ENCODE assay signal across 14 cellular contexts in genomic region chr1:85372683-85373446, GRCh38.
DNase-seq lines count a peak whose midpoint lies in the region; ATAC-seq and TF ChIP-seq lines count a peak whose summit lies in the region.
"Had no signal": no experiment of that assay in that cellular context is flagged by ENCODE, and none has a peak within 500 bp of the region (broad histone marks: within the 10 kb centered on the region; RNA-seq: fewer than 3 reads in every experiment).

No MANE protein-coding gene starts in this region.

- H3K4me2 ChIP-seq in fibroblast of lung (ENCODE audit: extremely low read depth, insufficient read depth, low read length) = no peak overlapping the region

- peak; percentile 49 for DNase-seq in EH (ENCODE audit: low read depth)
- peak; percentile 44 for DNase-seq in SK-N-DZ (ENCODE audit: low spot score)
- peak; percentile 53 to 60 for DNase-seq in fibroblast of lung (ENCODE audit: low read depth in 2 of 2)
- DNase-seq in non-pigmented ciliary epithelial cell (ENCODE audit: low read depth) = peak; percentile 23
- DNase-seq in NCI-H187 (lab: John Stamatoyannopoulos, UW) = no peak
- DNase-seq in SJCRH30 = no peak
- DNase-seq: activated naive CD4-positive, alpha-beta T cell; stimulated activated naive CD4-positive, alpha-beta T cell; uterus had no signal

- H3K9ac ChIP-seq in fibroblast of lung (ENCODE audit: insufficient read depth, low read length) = no peak overlapping the region
- H3K9ac ChIP-seq: BLaER1 treated with 17β-estradiol and CSF1 and Interleukin-3, amounts not matched to agents 10 nM and 100 nM had no signal

- H3K79me2 ChIP-seq in fibroblast of lung (ENCODE audit: control insufficient read depth, insufficient read depth, low read length) = peaks cover 29% of the 10 kb centered on the region

- H3K4me1 ChIP-seq in fibroblast of lung (ENCODE audit: control insufficient read depth, extremely low read depth, insufficient read depth, low read length) = peaks cover 18% of the 10 kb centered on the region
- H3K4me1 ChIP-seq in SJCRH30 = peaks cover 18% of the 10 kb centered on the region

- H2AFZ ChIP-seq in fibroblast of lung (ENCODE audit: low read length) = no peak overlapping the region

- H3K4me3 ChIP-seq in fibroblast of lung (replicated peaks in 1 of 4; ENCODE audit: control extremely low read depth in 1 of 4, insufficient read depth in 1 of 4, low read depth in 3 of 4, low read length in 4 of 4) (no peak overlapping the region), SJCRH30 (no peak overlapping the region)
- H3K4me3 ChIP-seq: BLaER1 treated with 17β-estradiol and CSF1 and Interleukin-3, amounts not matched to agents 10 nM and 100 nM; esophagus muscularis mucosa; right atrium auricular region; uterus had no signal

- no peaks in the 10 kb centered on the region for H3K36me3 ChIP-seq in fibroblast of lung (ENCODE audit: control insufficient read depth, insufficient read depth, low read length)
- H3K36me3 ChIP-seq in SJCRH30 = no peaks in the 10 kb centered on the region
- H3K36me3 ChIP-seq: BLaER1 treated with 17β-estradiol and CSF1 and Interleukin-3, amounts not matched to agents 10 nM and 100 nM; esophagus muscularis mucosa; right atrium auricular region; uterus had no signal

- ATAC-seq in GM18867 (IDR thresholded peaks at IDR 0.05; ENCODE audit: unreplicated experiment) (no peak), HG03469 (IDR thresholded peaks at IDR 0.05; ENCODE audit: unreplicated experiment) (no peak)

- H3K9me3 ChIP-seq in fibroblast of lung (ENCODE audit: control insufficient read depth, insufficient read depth, low read depth, low read length) = no peaks in the 10 kb centered on the region
- no peaks in the 10 kb centered on the region for H3K9me3 ChIP-seq in SJCRH30 (replicated peaks)
- H3K9me3 ChIP-seq: BLaER1 treated with 17β-estradiol and CSF1 and Interleukin-3, amounts not matched to agents 10 nM and 100 nM; esophagus muscularis mucosa; right atrium auricular region; uterus had no signal

- H3K27ac ChIP-seq in fibroblast of lung (ENCODE audit: insufficient read depth, low read length) (no peak overlapping the region), SJCRH30 (no peak overlapping the region)
- H3K27ac ChIP-seq: BLaER1 treated with 17β-estradiol and CSF1 and Interleukin-3, amounts not matched to agents 10 nM and 100 nM; esophagus muscularis mucosa; right atrium auricular region; uterus had no signal

- no peaks in the 10 kb centered on the region for H3K27me3 ChIP-seq in fibroblast of lung (ENCODE audit: control insufficient read depth, insufficient read depth, low read length)
- no peaks in the 10 kb centered on the region for H3K27me3 ChIP-seq in SJCRH30
- H3K27me3 ChIP-seq: BLaER1 treated with 17β-estradiol and CSF1 and Interleukin-3, amounts not matched to agents 10 nM and 100 nM; esophagus muscularis mucosa; right atrium auricular region; uterus had no signal

- no peak for TF ChIP-seq CTCF in fibroblast of lung (conservative IDR thresholded peaks at IDR 0.05 in 1 of 2, IDR thresholded peaks at IDR 0.05 in 1 of 2; ENCODE audit: low read depth in 1 of 2, low read length in 2 of 2)

- H4K20me1 ChIP-seq in fibroblast of lung (ENCODE audit: control insufficient read depth, extremely low read depth, insufficient read depth, low read length) = no peaks in the 10 kb centered on the region
- H4K20me1 ChIP-seq: BLaER1 treated with 17β-estradiol and CSF1 and Interleukin-3, amounts not matched to agents 10 nM and 100 nM had no signal

Comparison
In these comparisons a context has a peak if more than half of its experiments do, and no peak if none do; other contexts are left out.
1. DNase-seq: peak in EH (single experiment), SK-N-DZ (single experiment), fibroblast of lung (2 of 2) and non-pigmented ciliary epithelial cell (single experiment); none in NCI-H187 (0 of 2) and SJCRH30 (0 of 2).